ENCODE assay signal across 22 cellular contexts in the genomic region with DNA sequence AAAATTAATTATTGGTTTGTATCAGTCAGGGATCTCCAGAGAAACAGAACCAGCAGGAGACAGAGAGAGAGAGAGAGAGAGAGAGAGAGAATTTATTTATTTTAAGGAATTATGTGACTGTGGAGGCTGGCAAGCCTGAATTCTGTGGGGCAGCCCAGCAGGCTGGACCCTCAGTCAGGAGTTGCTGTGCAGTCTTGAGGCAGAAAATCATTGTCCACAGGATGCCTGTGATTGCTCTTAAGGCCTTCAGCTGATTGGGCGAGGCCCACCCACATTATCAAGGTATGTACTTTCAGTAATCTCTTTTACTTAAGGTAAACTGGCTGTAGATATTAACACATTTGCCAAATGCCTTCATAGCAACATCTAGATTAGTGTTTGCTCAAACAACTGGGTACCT.
"Had no signal": no experiment of that assay in that cellular context is flagged by ENCODE, and none has a peak within 500 bp of the region (broad histone marks: within the 10 kb centered on the region; RNA-seq: fewer than 3 reads in every experiment).

No MANE protein-coding gene starts in this region.

- H3K27me3 ChIP-seq: heart right ventricle, stomach had no signal

- FAIRE-seq: keratinocyte had no signal

- H3K27me3 Mint-ChIP-seq: activated CD8-positive, alpha-beta T cell treated with anti-CD3 and anti-CD28 coated beads for 36 hours; activated naive CD4-positive, alpha-beta T cell treated with anti-CD3 and anti-CD28 coated beads, Interleukin-2, amount 50 U/mL, for 24 hours; naive thymus-derived CD8-positive, alpha-beta T cell; type B pancreatic cell had no signal

- H3K9me3 Mint-ChIP-seq: activated CD8-positive, alpha-beta T cell treated with anti-CD3 and anti-CD28 coated beads for 36 hours; activated naive CD4-positive, alpha-beta T cell treated with anti-CD3 and anti-CD28 coated beads, Interleukin-2, amount 50 U/mL, for 24 hours; central memory CD8-positive, alpha-beta T cell; naive thymus-derived CD8-positive, alpha-beta T cell; stimulated activated memory B cell treated with anti-CD40 and anti-IgM and Interleukin-4, amounts not matched to agents 10 μg/mL and 1 μg/mL and 100 μg/mL, for 72 hours; type B pancreatic cell had no signal

- H3K4me3 Mint-ChIP-seq: activated CD8-positive, alpha-beta memory T cell treated with anti-CD3 and anti-CD28 coated beads, Interleukin-2, amount 10 ng/mL, durations not matched to agents 7 days and 5 days; activated CD8-positive, alpha-beta T cell treated with anti-CD3 and anti-CD28 coated beads for 36 hours; activated naive CD4-positive, alpha-beta T cell treated with anti-CD3 and anti-CD28 coated beads, Interleukin-2, amount 50 U/mL, for 24 hours; central memory CD8-positive, alpha-beta T cell; naive thymus-derived CD8-positive, alpha-beta T cell; stimulated activated memory B cell treated with anti-CD40 and anti-IgM and Interleukin-4, amounts not matched to agents 10 μg/mL and 1 μg/mL and 100 μg/mL, for 72 hours; type B pancreatic cell had no signal

- H3K36me3 ChIP-seq: lower lobe of right lung had no signal

- H3K36me3 Mint-ChIP-seq: activated CD8-positive, alpha-beta memory T cell treated with anti-CD3 and anti-CD28 coated beads, Interleukin-2, amount 10 ng/mL, durations not matched to agents 7 days and 5 days; stimulated activated memory B cell treated with anti-CD40 and anti-IgM and Interleukin-4, amounts not matched to agents 10 μg/mL and 1 μg/mL and 100 μg/mL, for 72 hours; type B pancreatic cell had no signal

- DNase-seq: activated CD4-positive, alpha-beta T cell treated with anti-CD3 and anti-CD28 coated beads for 48 hours; activated CD8-positive, alpha-beta memory T cell treated with anti-CD3 and anti-CD28 coated beads, Interleukin-2, amount 10 ng/mL, durations not matched to agents 7 days and 5 days; activated CD8-positive, alpha-beta T cell treated with anti-CD3 and anti-CD28 coated beads for 36 hours; activated gamma-delta T cell treated with Interleukin-2 at 50 U/mL for 16 hours; activated T-cell treated with anti-CD3 and anti-CD28 coated beads for 4 hours; anterior cingulate cortex; cortex of kidney; heart right ventricle; lower lobe of right lung; naive thymus-derived CD8-positive, alpha-beta T cell; right cardiac atrium; SK-N-SH; stimulated activated CD4-positive, alpha-beta T cell treated with anti-CD3 and anti-CD28 coated beads, Interleukin-15, amount 100 ng/mL, for 24 hours; stomach had no signal

- H3K27ac ChIP-seq: epithelial cell of prostate, heart right ventricle, lower lobe of right lung, stomach had no signal

- ATAC-seq: activated CD8-positive, alpha-beta memory T cell treated with anti-CD3 and anti-CD28 coated beads, Interleukin-2, amount 10 ng/mL, durations not matched to agents 7 days and 5 days; activated CD8-positive, alpha-beta T cell treated with anti-CD3 and anti-CD28 coated beads for 36 hours; left lobe of liver; lower lobe of right lung; naive thymus-derived CD8-positive, alpha-beta T cell; right cardiac atrium had no signal

- H3K4me1 ChIP-seq: lower lobe of right lung had no signal

- H3K4me1 Mint-ChIP-seq: activated CD8-positive, alpha-beta memory T cell treated with anti-CD3 and anti-CD28 coated beads, Interleukin-2, amount 10 ng/mL, durations not matched to agents 7 days and 5 days; central memory CD8-positive, alpha-beta T cell had no signal

- H3K27ac Mint-ChIP-seq: activated CD8-positive, alpha-beta memory T cell treated with anti-CD3 and anti-CD28 coated beads, Interleukin-2, amount 10 ng/mL, durations not matched to agents 7 days and 5 days; activated CD8-positive, alpha-beta T cell treated with anti-CD3 and anti-CD28 coated beads for 36 hours; activated naive CD4-positive, alpha-beta T cell treated with anti-CD3 and anti-CD28 coated beads, Interleukin-2, amount 50 U/mL, for 24 hours; stimulated activated memory B cell treated with anti-CD40 and anti-IgM and Interleukin-4, amounts not matched to agents 10 μg/mL and 1 μg/mL and 100 μg/mL, for 72 hours; type B pancreatic cell had no signal

- H3K9ac ChIP-seq: SK-N-SH had no signal

- H3K9me3 ChIP-seq: heart right ventricle, lower lobe of right lung, SK-N-SH, stomach had no signal

- H3K4me3 ChIP-seq: heart right ventricle, lower lobe of right lung, skin epidermis, stomach had no signal
